In the genomic region with DNA sequence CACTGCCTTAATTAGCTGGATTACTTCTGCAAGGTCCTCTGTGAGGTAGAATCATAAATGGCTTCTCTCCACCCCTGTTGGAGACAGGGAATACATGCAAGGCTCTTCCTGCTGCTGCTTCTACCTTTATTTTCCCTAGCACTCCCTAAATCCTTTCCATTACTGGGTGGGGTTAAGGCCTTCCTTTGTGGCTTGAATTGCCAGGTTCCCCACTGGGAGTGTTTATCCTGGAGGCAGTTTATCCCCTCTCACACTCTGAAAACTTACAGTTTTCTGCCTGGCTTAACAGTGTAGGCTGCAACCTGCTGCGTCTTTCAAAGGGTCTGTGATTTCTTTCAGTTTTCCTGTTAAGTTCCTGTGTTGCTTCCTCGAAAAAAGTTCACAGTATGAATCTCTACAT, we compare ENCODE assay signal across 3 cellular contexts.
A peak's percentile ranks its signal among the peaks of the same experiment; 100 is the strongest.
TF ChIP-seq lines count a peak whose summit lies in the region.

No MANE protein-coding gene starts in this region.

TF ChIP-seq in GM23338, 12 proteins besides CTCF, POLR2A, EP300 and RAD21 (continued from another document and continues in another):
- TF ChIP-seq, protein P1, sequence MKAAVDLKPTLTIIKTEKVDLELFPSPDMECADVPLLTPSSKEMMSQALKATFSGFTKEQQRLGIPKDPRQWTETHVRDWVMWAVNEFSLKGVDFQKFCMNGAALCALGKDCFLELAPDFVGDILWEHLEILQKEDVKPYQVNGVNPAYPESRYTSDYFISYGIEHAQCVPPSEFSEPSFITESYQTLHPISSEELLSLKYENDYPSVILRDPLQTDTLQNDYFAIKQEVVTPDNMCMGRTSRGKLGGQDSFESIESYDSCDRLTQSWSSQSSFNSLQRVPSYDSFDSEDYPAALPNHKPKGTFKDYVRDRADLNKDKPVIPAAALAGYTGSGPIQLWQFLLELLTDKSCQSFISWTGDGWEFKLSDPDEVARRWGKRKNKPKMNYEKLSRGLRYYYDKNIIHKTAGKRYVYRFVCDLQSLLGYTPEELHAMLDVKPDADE (IDR thresholded peaks at IDR 0.05): no peak
- TF ChIP-seq EZH2 (IDR thresholded peaks at IDR 0.05; ENCODE audit: low read depth, unreplicated experiment) (no peak), JUNB (IDR thresholded peaks at IDR 0.05; ENCODE audit: unreplicated experiment) (no peak), ZNF331 (CRISPR knock-in tag; IDR thresholded peaks at IDR 0.05; ENCODE audit: low read depth) (no peak), REST (IDR thresholded peaks at IDR 0.05; ENCODE audit: unreplicated experiment) (no peak)

TF ChIP-seq in H1, 55 proteins besides CTCF, POLR2A, EP300 and RAD21 (continued from another document):
- 0 out of 2 replicates have a peak, but pooled peaks have one; percentile 20 for TF ChIP-seq YY1 (IDR thresholded peaks at IDR 0.05; ENCODE audit: low read depth, low read length)
- TF ChIP-seq, protein P2, sequence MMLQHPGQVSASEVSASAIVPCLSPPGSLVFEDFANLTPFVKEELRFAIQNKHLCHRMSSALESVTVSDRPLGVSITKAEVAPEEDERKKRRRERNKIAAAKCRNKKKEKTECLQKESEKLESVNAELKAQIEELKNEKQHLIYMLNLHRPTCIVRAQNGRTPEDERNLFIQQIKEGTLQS (IDR thresholded peaks at IDR 0.05; ENCODE audit: insufficient read depth, low read depth, low read length): no peak

TF ChIP-seq in HEK293T, 16 proteins besides CTCF, POLR2A, EP300 and RAD21:
- TF ChIP-seq PKNOX1 (IDR thresholded peaks at IDR 0.05) (no peak), LEF1 (IDR thresholded peaks at IDR 0.05; ENCODE audit: borderline replicate concordance) (no peak), FOXK2 (IDR thresholded peaks at IDR 0.05) (no peak), FOXM1 (IDR thresholded peaks at IDR 0.05; ENCODE audit: borderline replicate concordance) (no peak), ZNF384 (IDR thresholded peaks at IDR 0.05) (no peak)
